ENCODE assay signal across 20 cellular contexts in the genomic region with DNA sequence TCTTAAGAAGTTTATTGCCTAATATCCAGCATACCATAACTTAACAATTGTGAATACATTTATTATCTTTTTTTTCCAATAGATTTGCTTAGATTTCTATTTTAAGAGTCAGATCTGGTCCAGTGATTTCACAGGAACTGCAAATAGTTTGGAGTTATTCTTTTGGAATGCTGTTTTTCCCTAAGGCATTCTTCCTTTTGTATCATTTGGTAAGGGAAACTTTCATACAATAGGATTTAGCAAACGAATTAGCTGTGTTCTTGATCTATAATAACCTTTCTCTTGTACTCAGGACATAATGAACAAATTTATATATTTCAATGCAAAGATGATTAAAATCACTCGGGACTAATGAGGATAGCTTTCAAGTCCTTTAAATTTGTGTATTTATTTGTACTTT.
DNase-seq lines count a peak whose midpoint lies in the region; ATAC-seq and TF ChIP-seq lines count a peak whose summit lies in the region.
"Had no signal": no experiment of that assay in that cellular context is flagged by ENCODE, and none has a peak within 500 bp of the region (broad histone marks: within the 10 kb centered on the region; RNA-seq: fewer than 3 reads in every experiment).

No MANE protein-coding gene starts in this region.

- no peak for TF ChIP-seq CTCF in Loucy (conservative IDR thresholded peaks at IDR 0.05; ENCODE audit: low read length)

- H3K4me1 ChIP-seq in Loucy (ENCODE audit: insufficient read depth, low read length, poor library complexity, severe bottlenecking): no peaks in the 10 kb centered on the region
- H3K4me1 ChIP-seq: BLaER1, Caco-2, Peyer's patch, SJCRH30 had no signal

- DNase-seq in fibroblast of gingiva (ENCODE audit: low read depth): peak; percentile 13
- peak; percentile 64 for DNase-seq in renal cortical epithelial cell (ENCODE audit: low read depth)
- DNase-seq in NCI-H510A treated with DMSO at 0.1 percent for 48 hours (lab: John Stamatoyannopoulos, UW): no peak
- no peak for DNase-seq in left ventricle myocardium superior
- DNase-seq: Caco-2; CD4-positive, alpha-beta T cell; DMS 273 treated with DMSO at 0.1 percent for 48 hours; DMS79 treated with DMSO at 0.1 percent for 48 hours; Karpas-422; NCI-H1417; NCI-H1694 treated with DMSO at 0.1 percent for 48 hours; NCI-H2081 treated with DMSO at 0.1 percent for 48 hours; NCI-H2171 treated with DMSO at 0.1 percent for 48 hours; NCI-H526; Peyer's patch; SJCRH30 had no signal

- H3F3A ChIP-seq in Loucy (ENCODE audit: low read depth): no peaks in the 10 kb centered on the region

- H3K9me2 ChIP-seq in Loucy (replicated peaks; ENCODE audit: low read depth, low read length): no peaks in the 10 kb centered on the region

- H3K27me3 ChIP-seq in Loucy (ENCODE audit: insufficient read depth, low read length, poor library complexity, severe bottlenecking): no peaks in the 10 kb centered on the region
- H3K27me3 ChIP-seq: BLaER1, Peyer's patch, SJCRH30 had no signal

- H2AFZ ChIP-seq in Loucy (ENCODE audit: low read length): 0 out of 2 replicates have a peak overlapping the region, but pooled peaks have one; percentile 14

- no peaks in the 10 kb centered on the region; the same call in 1 of the 2 replicates for H3K9me3 ChIP-seq in Loucy (ENCODE audit: insufficient read depth, low read depth, low read length)
- H3K9me3 ChIP-seq: BLaER1, Caco-2, Peyer's patch, SJCRH30 had no signal

- no peak overlapping the region for H3K4me3 ChIP-seq in Loucy (ENCODE audit: low read length, poor library complexity, severe bottlenecking)
- H3K4me3 ChIP-seq: BLaER1, Peyer's patch, SJCRH30 had no signal

- intact Hi-C loops in left ventricle myocardium superior (cut with micrococcal nuclease): no loop called here

- no peak overlapping the region for H3K9ac ChIP-seq in Loucy (ENCODE audit: low read depth, low read length, poor library complexity, severe bottlenecking)
- H3K9ac ChIP-seq: BLaER1 had no signal

- no peaks in the 10 kb centered on the region for H3K79me2 ChIP-seq in Loucy (ENCODE audit: insufficient read depth, low read length)

- no peaks in the 10 kb centered on the region for H4K20me1 ChIP-seq in Loucy (ENCODE audit: insufficient read depth, low read length, poor library complexity, severe bottlenecking)
- H4K20me1 ChIP-seq: BLaER1 had no signal

- H3K4me2 ChIP-seq in Loucy (ENCODE audit: low read depth, low read length, poor library complexity, severe bottlenecking): no peak overlapping the region
- H3K4me2 ChIP-seq: BLaER1 had no signal

- no peaks in the 10 kb centered on the region for H3K36me3 ChIP-seq in Loucy (ENCODE audit: insufficient read depth, low read length)
- H3K36me3 ChIP-seq: BLaER1, Peyer's patch, SJCRH30 had no signal

- ATAC-seq in GM21526 (IDR thresholded peaks at IDR 0.05; ENCODE audit: low FRiP score, unreplicated experiment): no peak
- no peak for ATAC-seq in GM21381 (IDR thresholded peaks at IDR 0.05; ENCODE audit: unreplicated experiment)
- ATAC-seq in left ventricle myocardium superior: no peak

Comparison
In these comparisons a context has a peak if more than half of its experiments do, and no peak if none do; other contexts are left out.
1. DNase-seq: peak in fibroblast of gingiva (single experiment) and renal cortical epithelial cell (single experiment); none in NCI-H510A treated with DMSO at 0.1 percent for 48 hours (single experiment) and left ventricle myocardium superior (single experiment).